ENCODE assay signal across 33 cellular contexts in the genomic region with DNA sequence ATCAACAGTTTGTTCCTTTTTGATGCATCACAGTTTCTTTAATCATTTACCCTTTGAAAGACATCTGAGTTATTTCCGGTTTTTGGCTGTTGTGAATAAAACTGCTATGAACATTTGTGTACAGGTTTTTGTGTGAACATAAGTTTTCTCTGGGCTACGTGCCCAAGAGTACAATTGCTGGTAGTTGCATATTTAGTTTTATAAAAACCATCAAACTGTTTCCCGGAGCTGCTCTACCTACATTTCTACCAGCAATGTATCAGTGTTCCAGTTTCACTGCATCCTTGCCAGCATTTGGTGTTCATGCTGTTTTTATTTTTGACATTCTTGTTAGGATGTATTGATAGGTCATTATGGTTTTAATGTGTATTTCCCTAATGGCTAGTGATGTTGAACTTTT. TPM values are rescaled to one million over a fixed set of nuclear protein-coding genes. Genes with fewer than 3 reads are reported as not detected.
DNase-seq lines count a peak whose midpoint lies in the region; ATAC-seq, FAIRE-seq and TF ChIP-seq lines count a peak whose summit lies in the region.
"Had no signal": no experiment of that assay in that cellular context is flagged by ENCODE, and none has a peak within 500 bp of the region (broad histone marks: within the 10 kb centered on the region; RNA-seq: fewer than 3 reads in every experiment).

No MANE protein-coding gene starts in this region.

- H3K9me3 Mint-ChIP-seq in activated naive CD8-positive, alpha-beta T cell (ENCODE audit: low read depth): no peaks in the 10 kb centered on the region
- no peaks in the 10 kb centered on the region for H3K9me3 Mint-ChIP-seq in activated naive CD8-positive, alpha-beta T cell treated with anti-CD3 and anti-CD28 coated beads, Interleukin-2, amount 50 U/mL, for 24 hours
- H3K9me3 Mint-ChIP-seq in stimulated activated effector memory CD8-positive, alpha-beta T cell treated with anti-CD3 and anti-CD28 coated beads, Interleukin-12 subunit alpha, Interleukin-12 subunit beta, amount 100 ng/mL, for 72 hours: no peaks in the 10 kb centered on the region
- H3K9me3 Mint-ChIP-seq: activated naive CD8-positive, alpha-beta T cell treated with anti-CD3 and anti-CD28 coated beads, Interleukin-2, amount 10 ng/mL, durations not matched to agents 7 days and 5 days; stimulated activated memory B cell treated with anti-CD40 and anti-IgM and Interleukin-4, amounts not matched to agents 10 μg/mL and 1 μg/mL and 100 μg/mL, for 72 hours had no signal

- no peaks in the 10 kb centered on the region for H3K27me3 ChIP-seq in HL-60 (ENCODE audit: insufficient read depth, poor library complexity, severe bottlenecking)
- H3K27me3 ChIP-seq: heart left ventricle, testis, uterus had no signal

- peak overlapping the region; percentile 69 for H3K27ac ChIP-seq in HL-60 (replicated peaks)
- H3K27ac ChIP-seq: KMS-11, testis, uterus had no signal

- peak overlapping the region; percentile 63 for H3K4me3 Mint-ChIP-seq in activated naive CD8-positive, alpha-beta T cell
- no peak overlapping the region for H3K4me3 Mint-ChIP-seq in activated naive CD8-positive, alpha-beta T cell treated with anti-CD3 and anti-CD28 coated beads, Interleukin-2, amount 50 U/mL, for 24 hours
- peak overlapping the region; percentile 25 for H3K4me3 Mint-ChIP-seq in stimulated activated effector memory CD8-positive, alpha-beta T cell treated with anti-CD3 and anti-CD28 coated beads, Interleukin-12 subunit alpha, Interleukin-12 subunit beta, amount 100 ng/mL, for 72 hours
- H3K4me3 Mint-ChIP-seq: activated naive CD8-positive, alpha-beta T cell treated with anti-CD3 and anti-CD28 coated beads, Interleukin-2, amount 10 ng/mL, durations not matched to agents 7 days and 5 days; activated T-helper 1 cell treated with anti-CD3 and anti-CD28 coated beads, Interleukin-12 subunit alpha, Interleukin-12 subunit beta, Interleukin-2, Interleukin-4 antibody, amounts not matched to agents 30 ng/mL and 10 ng/mL and 1 ng/mL, durations not matched to agents 14 hours and 24 hours and 36 hours; stimulated activated memory B cell treated with anti-CD40 and anti-IgM and Interleukin-4, amounts not matched to agents 10 μg/mL and 1 μg/mL and 100 μg/mL, for 72 hours had no signal

- FAIRE-seq in colon (lab: Jason Lieb, UNC): peak; percentile 38
- FAIRE-seq: TTC549 had no signal

- ATAC-seq in activated naive CD8-positive, alpha-beta T cell treated with anti-CD3 and anti-CD28 coated beads, Interleukin-2, amount 50 U/mL, for 24 hours: no peak
- ATAC-seq in stimulated activated effector memory CD8-positive, alpha-beta T cell treated with anti-CD3 and anti-CD28 coated beads, Interleukin-12 subunit alpha, Interleukin-12 subunit beta, amount 100 ng/mL, for 72 hours: no peak
- ATAC-seq in GM21423 (IDR thresholded peaks at IDR 0.05; ENCODE audit: unreplicated experiment) (no peak), omental fat pad (ENCODE audit: low FRiP score) (no peak)
- ATAC-seq: heart left ventricle; Panc1; stimulated activated memory B cell treated with anti-CD40 and anti-IgM and Interleukin-4, amounts not matched to agents 10 μg/mL and 1 μg/mL and 100 μg/mL, for 72 hours had no signal

- H3K4me1 Mint-ChIP-seq in activated naive CD8-positive, alpha-beta T cell (ENCODE audit: low read depth): peaks cover 34% of the 10 kb centered on the region
- peaks cover 42% of the 10 kb centered on the region for H3K4me1 Mint-ChIP-seq in activated naive CD8-positive, alpha-beta T cell treated with anti-CD3 and anti-CD28 coated beads, Interleukin-2, amount 50 U/mL, for 24 hours
- peaks cover 12% of the 10 kb centered on the region for H3K4me1 Mint-ChIP-seq in stimulated activated effector memory CD8-positive, alpha-beta T cell treated with anti-CD3 and anti-CD28 coated beads, Interleukin-12 subunit alpha, Interleukin-12 subunit beta, amount 100 ng/mL, for 72 hours

- peak overlapping the region; percentile 54 for H3K27ac Mint-ChIP-seq in activated naive CD8-positive, alpha-beta T cell
- no peak overlapping the region for H3K27ac Mint-ChIP-seq in activated naive CD8-positive, alpha-beta T cell treated with anti-CD3 and anti-CD28 coated beads, Interleukin-2, amount 50 U/mL, for 24 hours
- no peak overlapping the region for H3K27ac Mint-ChIP-seq in stimulated activated effector memory CD8-positive, alpha-beta T cell treated with anti-CD3 and anti-CD28 coated beads, Interleukin-12 subunit alpha, Interleukin-12 subunit beta, amount 100 ng/mL, for 72 hours
- H3K27ac Mint-ChIP-seq: activated naive CD8-positive, alpha-beta T cell treated with anti-CD3 and anti-CD28 coated beads, Interleukin-2, amount 10 ng/mL, durations not matched to agents 7 days and 5 days; activated T-helper 1 cell treated with anti-CD3 and anti-CD28 coated beads, Interleukin-12 subunit alpha, Interleukin-12 subunit beta, Interleukin-2, Interleukin-4 antibody, amounts not matched to agents 30 ng/mL and 10 ng/mL and 1 ng/mL, durations not matched to agents 14 hours and 24 hours and 36 hours; stimulated activated memory B cell treated with anti-CD40 and anti-IgM and Interleukin-4, amounts not matched to agents 10 μg/mL and 1 μg/mL and 100 μg/mL, for 72 hours had no signal

- no peaks in the 10 kb centered on the region for H3K27me3 Mint-ChIP-seq in activated naive CD8-positive, alpha-beta T cell
- H3K27me3 Mint-ChIP-seq in activated naive CD8-positive, alpha-beta T cell treated with anti-CD3 and anti-CD28 coated beads, Interleukin-2, amount 50 U/mL, for 24 hours: no peaks in the 10 kb centered on the region
- H3K27me3 Mint-ChIP-seq: activated naive CD8-positive, alpha-beta T cell treated with anti-CD3 and anti-CD28 coated beads, Interleukin-2, amount 10 ng/mL, durations not matched to agents 7 days and 5 days; stimulated activated memory B cell treated with anti-CD40 and anti-IgM and Interleukin-4, amounts not matched to agents 10 μg/mL and 1 μg/mL and 100 μg/mL, for 72 hours had no signal

- H3K4me3 ChIP-seq in HL-60 (replicated peaks; ENCODE audit: insufficient read depth, low read length): no peak overlapping the region
- H3K4me3 ChIP-seq: heart left ventricle, testis, uterus had no signal

- DNase-seq in activated naive CD8-positive, alpha-beta T cell treated with anti-CD3 and anti-CD28 coated beads, Interleukin-2, amount 50 U/mL, for 24 hours: no peak
- DNase-seq in HL-60 (ENCODE audit: low read depth in 1 of 2, low spot score in 1 of 2) (no peak), omental fat pad (ENCODE audit: low spot score) (no peak), NCI-H524 treated with DMSO at 0.1 percent for 48 hours (lab: John Stamatoyannopoulos, UW) (no peak)
- DNase-seq in stimulated activated effector memory CD8-positive, alpha-beta T cell treated with anti-CD3 and anti-CD28 coated beads, Interleukin-12 subunit alpha, Interleukin-12 subunit beta, amount 100 ng/mL, for 72 hours (ENCODE audit: low spot score in 2 of 2): no peak
- DNase-seq: activated CD4-positive, CD25-positive, alpha-beta regulatory T cell treated with anti-CD3 and anti-CD28 coated beads, Interleukin-2, amount 50 U/mL, for 72 hours; activated naive CD8-positive, alpha-beta T cell treated with anti-CD3 and anti-CD28 coated beads, Interleukin-2, amount 10 ng/mL, durations not matched to agents 7 days and 5 days; effector CD8-positive, alpha-beta T cell; erythroblast; GOT3; heart left ventricle; NCI-H1694 treated with DMSO at 0.1 percent for 48 hours; NCI-H2171; NCI-H510A treated with DMSO at 0.1 percent for 48 hours; retina; SHP77 treated with DMSO at 0.1 percent for 48 hours; stimulated activated CD4-positive, alpha-beta T cell treated with anti-CD3 and anti-CD28 coated beads, Interleukin-2, amount 100 ng/mL, for 48 hours; T-helper 1 cell; testis; uterus had no signal

- TF ChIP-seq CTCF in HL-60 (IDR thresholded peaks at IDR 0.05; ENCODE audit: insufficient read depth, low read length): no peak
- TF ChIP-seq CTCF in omental fat pad (IDR thresholded peaks at IDR 0.05): no peak

- H3K36me3 Mint-ChIP-seq in activated naive CD8-positive, alpha-beta T cell: no peaks in the 10 kb centered on the region
- H3K36me3 Mint-ChIP-seq in activated naive CD8-positive, alpha-beta T cell treated with anti-CD3 and anti-CD28 coated beads, Interleukin-2, amount 50 U/mL, for 24 hours (ENCODE audit: low read depth): peaks cover 7% of the 10 kb centered on the region
- H3K36me3 Mint-ChIP-seq in stimulated activated effector memory CD8-positive, alpha-beta T cell treated with anti-CD3 and anti-CD28 coated beads, Interleukin-12 subunit alpha, Interleukin-12 subunit beta, amount 100 ng/mL, for 72 hours: peaks cover 2% of the 10 kb centered on the region
- H3K36me3 Mint-ChIP-seq: stimulated activated memory B cell treated with anti-CD40 and anti-IgM and Interleukin-4, amounts not matched to agents 10 μg/mL and 1 μg/mL and 100 μg/mL, for 72 hours had no signal

RNA-seq across cellular contexts. Expression of gene KDM6A, which starts 17.3 kb away (rescaled TPM):
- total RNA-seq in omental fat pad: 10 to 100 TPM; 24.4 to 41.3 (median 29.9) TPM

RNA-seq across cellular contexts. Expression of gene DUSP21, which starts 46.4 kb away (rescaled TPM):
- not detected for total RNA-seq in omental fat pad
- total RNA-seq: activated naive CD8-positive, alpha-beta T cell treated with anti-CD3 and anti-CD28 coated beads, Interleukin-2, amount 10 ng/mL, durations not matched to agents 7 days and 5 days; activated T-helper 1 cell treated with anti-CD3 and anti-CD28 coated beads, Interleukin-12 subunit alpha, Interleukin-12 subunit beta, Interleukin-2, Interleukin-4 antibody, amounts not matched to agents 30 ng/mL and 10 ng/mL and 1 ng/mL, durations not matched to agents 14 hours and 24 hours and 36 hours; cerebellum; fibroblast of villous mesenchyme; heart left ventricle; HT-29; mesenteric fat pad; osteoblast; uterus had no signal
